In the genomic region with DNA sequence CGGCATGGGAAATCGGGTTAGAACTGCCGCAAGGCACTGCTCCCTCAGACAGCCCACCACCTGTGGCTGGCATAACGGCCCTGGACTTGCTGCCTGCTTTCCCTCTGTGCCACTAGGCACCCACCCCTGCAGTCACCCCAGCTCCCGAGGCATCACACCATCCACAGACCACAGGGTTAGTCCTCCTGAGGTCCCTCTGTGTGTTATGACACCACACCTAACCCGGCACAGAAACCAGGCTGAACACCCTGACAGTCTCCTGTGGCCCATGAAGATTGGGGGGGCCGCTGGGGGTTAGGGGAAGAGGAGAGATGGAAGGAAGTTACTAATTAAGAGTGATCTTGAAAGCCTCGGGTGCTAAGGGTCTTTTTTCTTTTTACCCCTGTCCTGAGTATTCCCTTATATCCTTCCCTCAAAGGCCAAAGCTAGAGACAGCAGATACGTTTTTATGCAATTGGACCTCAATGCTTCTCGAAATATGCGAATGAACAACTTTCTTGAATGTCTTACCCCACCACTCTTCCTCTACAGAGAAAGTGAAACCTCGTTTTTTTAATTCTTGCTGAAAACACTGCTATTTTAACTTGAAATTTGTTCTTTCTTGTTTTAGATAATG, we compare ENCODE assay signal across 9 cellular contexts. TPM values are rescaled to one million over a fixed set of nuclear protein-coding genes. Genes with fewer than 3 reads are reported as not detected.
DNase-seq lines count a peak whose midpoint lies in the region; ATAC-seq and TF ChIP-seq lines count a peak whose summit lies in the region.
"Had no signal": no experiment of that assay in that cellular context is flagged by ENCODE, and none has a peak within 500 bp of the region (broad histone marks: within the 10 kb centered on the region; RNA-seq: fewer than 3 reads in every experiment).

No MANE protein-coding gene starts in this region.

- H3K27me3 Mint-ChIP-seq in CD4-positive, alpha-beta T cell = no peaks in the 10 kb centered on the region
- H3K27me3 Mint-ChIP-seq: brain had no signal

- no peaks in the 10 kb centered on the region for H3K27me3 ChIP-seq in CD4-positive, alpha-beta T cell (ENCODE audit: control insufficient read depth, insufficient read depth, low read length)
- no peaks in the 10 kb centered on the region for H3K27me3 ChIP-seq in H7 (ENCODE audit: control insufficient read depth, insufficient read depth, low read length)

- no peaks in the 10 kb centered on the region for H3K9me3 Mint-ChIP-seq in CD4-positive, alpha-beta T cell
- H3K9me3 Mint-ChIP-seq: brain had no signal

- no peak for TF ChIP-seq CTCF in CD4-positive, alpha-beta T cell (IDR thresholded peaks at IDR 0.05)

- peak overlapping the region; percentile 95 for H3K27ac Mint-ChIP-seq in CD4-positive, alpha-beta T cell

- H3K9me3 ChIP-seq in CD4-positive, alpha-beta T cell (ENCODE audit: control insufficient read depth, low read length) = no peaks in the 10 kb centered on the region

- H3K27ac ChIP-seq in CD4-positive, alpha-beta T cell (ENCODE audit: low read depth, low read length) = peak overlapping the region; percentile 85

- ATAC-seq in CD4-positive, alpha-beta T cell (ENCODE audit: poor library complexity) = peak; percentile 37
- ATAC-seq in HG02938 (IDR thresholded peaks at IDR 0.05; ENCODE audit: unreplicated experiment) = peak; percentile 38
- no peak for ATAC-seq in GM19467 (IDR thresholded peaks at IDR 0.05; ENCODE audit: unreplicated experiment)

- CTCF ChIA-PET in CD4-positive, alpha-beta T cell (lab: Charles Lee) = interaction anchor here (1.0 to 2.3 kb wide), 4 partner anchors 10 to 31 kb away, joined by 3 to 9 read pairs (median 4); no protein-coding TSS in a partner anchor

- peaks cover 67% of the 10 kb centered on the region for H3K4me1 Mint-ChIP-seq in CD4-positive, alpha-beta T cell (ENCODE audit: low read depth)

- peak overlapping the region; percentile 90 for H3K4me3 Mint-ChIP-seq in CD4-positive, alpha-beta T cell

- intact Hi-C loops in CD4-positive, alpha-beta T cell (cut with DNase I, micrococcal nuclease) = loop anchor here in 1 of 2 experiments (2.0 to 5.0 kb wide), 2 partner anchors 28 to 38 kb away; no protein-coding TSS in a partner anchor

- peaks cover 66% of the 10 kb centered on the region for H3K36me3 Mint-ChIP-seq in CD4-positive, alpha-beta T cell (ENCODE audit: low read depth)

- H3K4me3 ChIP-seq in H7 (ENCODE audit: insufficient read depth, low read depth, low read length) = no peak overlapping the region

- H3K36me3 ChIP-seq in H7 (replicated peaks; ENCODE audit: control insufficient read depth, insufficient read depth, low read length) = no peaks in the 10 kb centered on the region

- peak; percentile 39 to 58 (median 50) for DNase-seq in CD4-positive, alpha-beta T cell
- DNase-seq in activated CD4-positive, alpha-beta T cell treated with anti-CD3 and anti-CD28 coated beads, Interleukin-2, amount 50 U/mL, for 48 hours = peak; percentile 75 to 80
- DNase-seq in germinal center (ENCODE audit: low spot score) (peak; percentile 36), COR-L47 (lab: John Stamatoyannopoulos, UW) (no peak), H7 (no peak)
- DNase-seq in stimulated activated CD8-positive, alpha-beta memory T cell treated with anti-CD3 and anti-CD28 coated beads, Interleukin-2, amount 100 ng/mL, for 48 hours (ENCODE audit: low read depth in 2 of 2) = peak; percentile 58 to 61

- POLR2A ChIA-PET in CD4-positive, alpha-beta T cell (lab: Charles Lee) = interaction anchor here (0.7 to 10.8 kb wide), 17 partner anchors 9 to 1343 kb away, joined by 3 to 106 read pairs (median 5); no protein-coding TSS in a partner anchor

RNA-seq across cellular contexts. Expression of gene CYTH1, which starts 7.0 kb away (rescaled TPM):
- total RNA-seq in CD4-positive, alpha-beta T cell = 100 to 1,000 TPM; 521 to 525 TPM
- total RNA-seq in H7 (2014; rRNA removed; shearing (Covaris generic)) = 10.3 and 11.3 TPM in 2 replicates

Comparison
In these comparisons a context has a peak if more than half of its experiments do, and no peak if none do; other contexts are left out.
1. DNase-seq: peak in CD4-positive, alpha-beta T cell (10 of 10), activated CD4-positive, alpha-beta T cell treated with anti-CD3 and anti-CD28 coated beads, Interleukin-2, amount 50 U/mL, for 48 hours (2 of 2), germinal center (single experiment) and stimulated activated CD8-positive, alpha-beta memory T cell treated with anti-CD3 and anti-CD28 coated beads, Interleukin-2, amount 100 ng/mL, for 48 hours (2 of 2); none in COR-L47 (single experiment) and H7 (single experiment).
2. RNA of gene CYTH1, which starts 7.0 kb away (total RNA-seq): 521 to 525 TPM in CD4-positive, alpha-beta T cell; 10.3 to 11.3 TPM in H7; every median in the first group is over 10 times any median in the second.